In genomic region chr15:89099968-89100367, GRCh38 we compare ENCODE assay signal across 22 cellular contexts. TPM values are rescaled to one million over a fixed set of nuclear protein-coding genes. Genes with fewer than 3 reads are reported as not detected.
A peak's percentile ranks its signal among the peaks of the same experiment; 100 is the strongest.
DNase-seq lines count a peak whose midpoint lies in the region; ATAC-seq, FAIRE-seq and TF ChIP-seq lines count a peak whose summit lies in the region.
"Had no signal": no experiment of that assay in that cellular context is flagged by ENCODE, and none has a peak within 500 bp of the region (broad histone marks: within the 10 kb centered on the region; RNA-seq: fewer than 3 reads in every experiment).

No MANE protein-coding gene starts in this region.

- no peak overlapping the region for H2AFZ ChIP-seq in HCT116 (ENCODE audit: low read depth, low read length, poor library complexity, severe bottlenecking)
- no peak overlapping the region for H2AFZ ChIP-seq in osteoblast (ENCODE audit: low read length)
- H2AFZ ChIP-seq: GM23338 had no signal

- TF ChIP-seq CTCF in A549 (IDR thresholded peaks at IDR 0.05) (no peak), HCT116 (IDR thresholded peaks at IDR 0.05 in 2 of 3, conservative IDR thresholded peaks at IDR 0.05 in 1 of 3; ENCODE audit: borderline replicate concordance in 1 of 3, insufficient read depth in 1 of 3, low read depth in 2 of 3, low read length in 2 of 3) (no peak), dorsolateral prefrontal cortex (IDR thresholded peaks at IDR 0.05 in 54 of 56, conservative IDR thresholded peaks at IDR 0.05 in 2 of 56; ENCODE audit: low read depth in 1 of 56, partially characterized antibody in 56 of 56) (no peak), osteoblast (IDR thresholded peaks at IDR 0.05; ENCODE audit: extremely low read depth, low read depth, low read length) (no peak)

- CTCF ChIA-PET in A549 (lab: Yijun Ruan, JAX): interaction anchor here (0.6 to 11.8 kb wide), 13 partner anchors 10 to 202 kb away, joined by 3 to 187 read pairs (median 7); partner anchors contain the start of gene ABHD2
- CTCF ChIA-PET in HCT116 (lab: Charles Lee): interaction anchor here (1.3 kb wide), 1 partner anchor 71 kb away, joined by 3 read pairs; no protein-coding TSS in a partner anchor

- H3K4me1 ChIP-seq in A549 (peaks cover 91% of the 10 kb centered on the region), HCT116 (ENCODE audit: control insufficient read depth in 1 of 2, insufficient read depth in 2 of 2, low read length in 2 of 2) (peaks cover 27 to 51% of the 10 kb centered on the region in 2 experiments), osteoblast (ENCODE audit: insufficient read depth, low read length) (peaks cover 56% of the 10 kb centered on the region)

- intact Hi-C loops in HCT116 (cut with micrococcal nuclease) (no loop called here), dorsolateral prefrontal cortex (cut with DNase I) (loop anchor here in 1 of 2 donors (10.0 kb wide), 1 partner anchor 75 kb away; no protein-coding TSS in a partner anchor), left colon (cut with DNase I, micrococcal nuclease) (no loop called here)

- TF ChIP-seq RAD21 in A549 (conservative IDR thresholded peaks at IDR 0.05 in 1 of 2, IDR thresholded peaks at IDR 0.05 in 1 of 2): no peak
- TF ChIP-seq RAD21 in HCT116 (IDR thresholded peaks at IDR 0.05; ENCODE audit: low read depth): no peak

- 90% methylated on average over 3 of the region's 3 CpGs for WGBS in A549 (ENCODE audit: missing lambda C conversion rate)

- no peaks in the 10 kb centered on the region for H3K36me3 ChIP-seq in HCT116 (ENCODE audit: control insufficient read depth in 1 of 2, insufficient read depth in 2 of 2, low read length in 2 of 2)
- peaks cover 12% of the 10 kb centered on the region for H3K36me3 ChIP-seq in osteoblast (ENCODE audit: insufficient read depth, low read length)
- H3K36me3 ChIP-seq: brain microvascular endothelial cell had no signal

- TF ChIP-seq POLR2A in A549 (IDR thresholded peaks at IDR 0.05; ENCODE audit: low read length): no peak
- TF ChIP-seq POLR2A in HCT116 (IDR thresholded peaks at IDR 0.05; ENCODE audit: borderline replicate concordance, extremely low read depth, insufficient read depth, insufficient read length): no peak

- H4K20me1 ChIP-seq in HCT116 (ENCODE audit: insufficient read depth) (no peaks in the 10 kb centered on the region), osteoblast (ENCODE audit: insufficient read depth, low read length) (no peaks in the 10 kb centered on the region)

- H3K79me2 ChIP-seq in HCT116 (ENCODE audit: insufficient read depth, low read length) (peaks cover 21% of the 10 kb centered on the region), osteoblast (ENCODE audit: insufficient read depth, low read length) (peaks cover 74% of the 10 kb centered on the region)

- ATAC-seq in A549 (no peak), HCT116 (no peak), HG02840 (IDR thresholded peaks at IDR 0.05; ENCODE audit: low FRiP score, unreplicated experiment) (no peak), left colon (no peak)
- ATAC-seq: GM23338, left lobe of liver had no signal

- H3K4me3 ChIP-seq in A549 (no peak overlapping the region), HCT116 (replicated peaks in 1 of 2; ENCODE audit: low read depth in 1 of 2, low read length in 2 of 2) (no peak overlapping the region), dorsolateral prefrontal cortex (no peak overlapping the region), osteoblast (ENCODE audit: insufficient read depth, low read length) (no peak overlapping the region)
- H3K4me3 ChIP-seq: GM23338 had no signal

- RAD21 ChIA-PET in HCT116 (lab: Charles Lee; ENCODE audit: low non-redundant PET in 1 of 2, low total read pairs in 2 of 2, uncharacterized antibody in 2 of 2, unreplicated experiment in 2 of 2): no interaction called here

- H3K9me3 ChIP-seq in A549 (no peaks in the 10 kb centered on the region), HCT116 (ENCODE audit: control insufficient read depth in 1 of 2, insufficient read depth in 1 of 2, low read depth in 1 of 2, low read length in 2 of 2) (no peaks in the 10 kb centered on the region), osteoblast (ENCODE audit: low read depth, low read length) (no peaks in the 10 kb centered on the region)

- POLR2A ChIA-PET in A549 (lab: Yijun Ruan, JAX): interaction anchor here (1.2 to 4.8 kb wide), 3 partner anchors 9 to 20 kb away, joined by 7 to 31 read pairs (median 12); partner anchors contain the start of gene ABHD2
- POLR2A ChIA-PET in HCT116 (lab: Charles Lee): interaction anchor here (2.7 kb wide), 1 partner anchor 12 kb away, joined by 12 read pairs; the partner anchor contains the start of gene ABHD2

- DNase-seq in A549 (ENCODE audit: low read depth in 1 of 2, low spot score in 1 of 2) (no peak), HCT116 (ENCODE audit: low read depth, low spot score) (no peak), dorsolateral prefrontal cortex (no peak), osteoblast (ENCODE audit: insufficient read length, low spot score, missing footprints) (no peak), left colon (no peak), SW480 (ENCODE audit: low spot score) (no peak)
- no peak for DNase-seq in activated CD4-positive, CD25-positive, alpha-beta regulatory T cell (lab: John Stamatoyannopoulos, UW)
- DNase-seq: activated CD4-positive, alpha-beta T cell treated with anti-CD3 and anti-CD28 coated beads for 48 hours; activated naive CD4-positive, alpha-beta T cell; activated T-cell treated with anti-CD3 and anti-CD28 coated beads, Interleukin-2, amount 50 U/mL, for 48 hours; brain microvascular endothelial cell; midbrain; NCI-H2171; NCI-H524; posterior cingulate gyrus; stimulated activated CD4-positive, alpha-beta T cell treated with anti-CD3 and anti-CD28 coated beads, Interleukin-1b, Interleukin-23, amount 100 ng/mL, for 48 hours had no signal

- no peak for TF ChIP-seq EP300 in A549 (IDR thresholded peaks at IDR 0.05)

- peak overlapping the region; percentile 84 for H3K4me2 ChIP-seq in A549
- H3K4me2 ChIP-seq in HCT116 (ENCODE audit: low read length): 0 out of 2 replicates have a peak overlapping the region, but pooled peaks have one; percentile 73
- no peak overlapping the region for H3K4me2 ChIP-seq in osteoblast (ENCODE audit: insufficient read depth, low read length)
- H3K4me2 ChIP-seq: GM23338 had no signal

- H3K9me2 ChIP-seq in HCT116 (ENCODE audit: insufficient read depth): no peaks in the 10 kb centered on the region

- no peak for FAIRE-seq in A549 (lab: Jason Lieb, UNC)
- FAIRE-seq: endometrium, HTR-8/SVneo, RCC 7860 had no signal

- H3K27me3 ChIP-seq in HCT116 (ENCODE audit: insufficient read depth, low read length): no peaks in the 10 kb centered on the region
- no peaks in the 10 kb centered on the region for H3K27me3 ChIP-seq in dorsolateral prefrontal cortex
- H3K27me3 ChIP-seq in osteoblast (ENCODE audit: insufficient read depth, low read length): no peaks in the 10 kb centered on the region
- H3K27me3 ChIP-seq: brain microvascular endothelial cell had no signal

- H3K27ac ChIP-seq in A549: peak overlapping the region; percentile 85 to 88
- H3K27ac ChIP-seq in HCT116 (ENCODE audit: low read depth, low read length): no peak overlapping the region
- peak overlapping the region in 32 of 59 donors; percentile 3 to 92 (median 80) for H3K27ac ChIP-seq in dorsolateral prefrontal cortex
- peak overlapping the region; percentile 98 for H3K27ac ChIP-seq in osteoblast (ENCODE audit: low read depth, low read length)

- BruUV-seq in HCT116 (replicated peaks; lab: Mats Ljungman, UMichigan): no TSS peak

- no peak overlapping the region for H3K9ac ChIP-seq in HCT116 (ENCODE audit: low read length)

TF ChIP-seq in A549, 52 proteins besides CTCF, POLR2A, EP300 and RAD21 (continues in another document):
- TF ChIP-seq E2F6 (IDR thresholded peaks at IDR 0.05; ENCODE audit: borderline replicate concordance, low read depth) (no peak), FOSB (CRISPR knock-in tag; IDR thresholded peaks at IDR 0.05) (no peak), POLR2AphosphoS2 (conservative IDR thresholded peaks at IDR 0.05; ENCODE audit: low read length) (no peak), SMC3 (IDR thresholded peaks at IDR 0.05) (no peak), BHLHE40 (IDR thresholded peaks at IDR 0.05; ENCODE audit: low read depth, low read length) (no peak)

TF ChIP-seq in HCT116, 20 proteins besides CTCF, POLR2A, EP300 and RAD21:
- no peak for TF ChIP-seq ELF1 (IDR thresholded peaks at IDR 0.05; ENCODE audit: borderline replicate concordance, low read depth)
- TF ChIP-seq YY1 (IDR thresholded peaks at IDR 0.05; ENCODE audit: extremely low read depth, insufficient replicate concordance, low read depth, low read length): no peak
- TF ChIP-seq EZH2phosphoT487 (IDR thresholded peaks at IDR 0.05; ENCODE audit: borderline replicate concordance): no peak
- TF ChIP-seq FOSL1 (IDR thresholded peaks at IDR 0.05; ENCODE audit: low read depth): no peak
- TF ChIP-seq EZH2 (IDR thresholded peaks at IDR 0.05): no peak
- TF ChIP-seq JUND (IDR thresholded peaks at IDR 0.05): no peak
- TF ChIP-seq CEBPB (IDR thresholded peaks at IDR 0.05; ENCODE audit: low read depth): no peak
- TF ChIP-seq, protein P1, sequence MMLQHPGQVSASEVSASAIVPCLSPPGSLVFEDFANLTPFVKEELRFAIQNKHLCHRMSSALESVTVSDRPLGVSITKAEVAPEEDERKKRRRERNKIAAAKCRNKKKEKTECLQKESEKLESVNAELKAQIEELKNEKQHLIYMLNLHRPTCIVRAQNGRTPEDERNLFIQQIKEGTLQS (IDR thresholded peaks at IDR 0.05): no peak
TF ChIP-seq in HCT116: peak in this region for 0.

RNA-seq across cellular contexts. Expression of gene ABHD2, which starts 11.7 kb away (rescaled TPM):
- 63.3 and 76.4 TPM in 2 replicates for polyA plus RNA-seq in A549 (2011; rRNA removed)
- 31.8 and 36.7 TPM in 2 replicates for polyA plus RNA-seq in A549 (2012; cell fraction: cytosol; rRNA removed)
- polyA plus RNA-seq in A549 (2012; cell fraction: nucleus; rRNA removed): 30.7 and 39.5 TPM in 2 replicates
- 33.1 to 41.0 TPM (median 36.2 TPM) in 3 replicates for polyA plus RNA-seq in A549 (2017; fragmentation: RNase III; extraction: RNeasy Plus Mini Kit Qiagen cat#74134 plus additional on column Dnase treatment)
- polyA minus RNA-seq in A549 (2011; rRNA and poly(A)+ RNA removed): 194 and 230 TPM in 2 replicates
- total RNA-seq in HCT116 (2021; ENCODE audit: unreplicated experiment): 40.8 TPM
- 23.2 and 26.8 TPM in 2 replicates for polyA plus RNA-seq in HCT116 (2012)
- 100 to 1,000 TPM in 119 of 120 experiments, 10 to 100 TPM in 1; 89.8 to 236 (median 169) TPM for total RNA-seq in dorsolateral prefrontal cortex
- total RNA-seq in osteoblast: 115 and 151 TPM in 2 replicates
- total RNA-seq in left colon: 100 to 1,000 TPM; 100 to 112 TPM
